Comparison of ENCODE assay signal across 21 cellular contexts in the genomic region with DNA sequence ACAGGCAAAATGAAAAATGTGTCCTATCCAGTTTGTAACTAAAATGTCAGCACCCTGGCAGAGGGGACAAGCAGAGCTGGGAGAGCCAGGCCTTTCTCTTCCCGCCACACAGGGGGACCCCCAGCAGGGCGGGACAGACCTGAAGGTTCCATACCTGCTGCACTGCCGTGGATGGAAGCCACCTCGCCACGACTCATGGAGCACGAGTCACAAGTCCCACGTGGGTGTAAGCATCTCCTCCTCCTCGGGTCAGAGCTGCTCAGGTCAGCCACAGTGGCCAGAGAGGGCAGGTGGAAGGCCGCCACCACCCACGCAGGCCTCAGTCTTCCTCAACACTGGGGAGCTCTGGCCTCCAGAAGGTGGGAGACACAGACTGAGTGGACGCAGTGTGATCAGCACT. TPM values are rescaled to one million over a fixed set of nuclear protein-coding genes. Genes with fewer than 3 reads are reported as not detected.
A peak's percentile ranks its signal among the peaks of the same experiment; 100 is the strongest.
DNase-seq lines count a peak whose midpoint lies in the region; ATAC-seq and TF ChIP-seq lines count a peak whose summit lies in the region.
"Had no signal": no experiment of that assay in that cellular context is flagged by ENCODE, and none has a peak within 500 bp of the region (broad histone marks: within the 10 kb centered on the region; RNA-seq: fewer than 3 reads in every experiment).

No MANE protein-coding gene starts in this region.

- CTCF ChIA-PET in activated CD8-positive, alpha-beta T cell treated with anti-CD3 and anti-CD28 coated beads for 36 hours (lab: Charles Lee), result no interaction called here
- CTCF ChIA-PET in activated CD8-positive, alpha-beta T cell treated with anti-CD3 and anti-CD28 coated beads, Interleukin-2, amount 10 ng/mL, durations not matched to agents 7 days and 5 days (lab: Charles Lee), result no interaction called here

- H3K27me3 ChIP-seq in foreskin keratinocyte (peaks cover 18% of the 10 kb centered on the region), upper lobe of right lung (no peaks in the 10 kb centered on the region), suprapubic skin (peaks cover 45% of the 10 kb centered on the region)

- TF ChIP-seq POLR2A in suprapubic skin (IDR thresholded peaks at IDR 0.05), result no peak

- 69% methylated on average over 4 of the region's 11 CpGs for WGBS in suprapubic skin

- peaks cover 2% of the 10 kb centered on the region for H3K27me3 Mint-ChIP-seq in activated CD8-positive, alpha-beta T cell treated with anti-CD3 and anti-CD28 coated beads for 36 hours
- H3K27me3 Mint-ChIP-seq in activated CD8-positive, alpha-beta T cell treated with anti-CD3 and anti-CD28 coated beads, Interleukin-2, amount 10 ng/mL, durations not matched to agents 7 days and 5 days (ENCODE audit: low read depth), result no peaks in the 10 kb centered on the region

- peak; percentile 19 for DNase-seq in activated CD8-positive, alpha-beta T cell treated with anti-CD3 and anti-CD28 coated beads for 36 hours
- no peak for DNase-seq in activated CD8-positive, alpha-beta T cell treated with anti-CD3 and anti-CD28 coated beads, Interleukin-2, amount 10 ng/mL, durations not matched to agents 7 days and 5 days
- peak; percentile 10 for DNase-seq in HS-5 (ENCODE audit: low read depth)
- no peak for DNase-seq in foreskin keratinocyte
- DNase-seq in upper lobe of right lung, result peak; percentile 46
- no peak for DNase-seq in putamen (ENCODE audit: low spot score)
- no peak for DNase-seq in suprapubic skin (ENCODE audit: low spot score in 2 of 2)
- DNase-seq: Caco-2; CD4-positive, alpha-beta T cell; DMS153; GF-D8; KBM-7; MV-4-11; NCI-H1694 treated with DMSO at 0.1 percent for 48 hours; NCI-H510A treated with DMSO at 0.1 percent for 48 hours; NCI-H82 had no signal

- H3K4me3 ChIP-seq in upper lobe of right lung (no peak overlapping the region), suprapubic skin (no peak overlapping the region)
- H3K4me3 ChIP-seq: GM23338, PC-9 had no signal

- TF ChIP-seq EP300 in suprapubic skin (IDR thresholded peaks at IDR 0.05), result no peak

- H3K4me1 Mint-ChIP-seq in activated CD8-positive, alpha-beta T cell treated with anti-CD3 and anti-CD28 coated beads for 36 hours (ENCODE audit: low read depth), result no peaks in the 10 kb centered on the region
- no peaks in the 10 kb centered on the region for H3K4me1 Mint-ChIP-seq in activated CD8-positive, alpha-beta T cell treated with anti-CD3 and anti-CD28 coated beads, Interleukin-2, amount 10 ng/mL, durations not matched to agents 7 days and 5 days (ENCODE audit: low read depth)

- no peak for TF ChIP-seq CTCF in activated CD8-positive, alpha-beta T cell treated with anti-CD3 and anti-CD28 coated beads for 36 hours (IDR thresholded peaks at IDR 0.05)
- TF ChIP-seq CTCF in foreskin keratinocyte (conservative IDR thresholded peaks at IDR 0.05) (no peak), upper lobe of right lung (IDR thresholded peaks at IDR 0.05) (no peak), suprapubic skin (IDR thresholded peaks at IDR 0.05) (no peak)

- H3K27ac ChIP-seq in foreskin keratinocyte (no peak overlapping the region), upper lobe of right lung (no peak overlapping the region), suprapubic skin (no peak overlapping the region)
- H3K27ac ChIP-seq: PC-9 had no signal

- POLR2A ChIA-PET in activated CD8-positive, alpha-beta T cell treated with anti-CD3 and anti-CD28 coated beads for 36 hours (lab: Charles Lee), result no interaction called here
- POLR2A ChIA-PET in activated CD8-positive, alpha-beta T cell treated with anti-CD3 and anti-CD28 coated beads, Interleukin-2, amount 10 ng/mL, durations not matched to agents 7 days and 5 days (lab: Charles Lee), result no interaction called here

- no peaks in the 10 kb centered on the region for H3K4me1 ChIP-seq in foreskin keratinocyte
- no peaks in the 10 kb centered on the region for H3K4me1 ChIP-seq in upper lobe of right lung
- H3K4me1 ChIP-seq in suprapubic skin, result no peaks in the 10 kb centered on the region
- H3K4me1 ChIP-seq: Caco-2 had no signal

- H3K4me3 Mint-ChIP-seq in activated CD8-positive, alpha-beta T cell treated with anti-CD3 and anti-CD28 coated beads for 36 hours, result no peak overlapping the region
- H3K4me3 Mint-ChIP-seq in activated CD8-positive, alpha-beta T cell treated with anti-CD3 and anti-CD28 coated beads, Interleukin-2, amount 10 ng/mL, durations not matched to agents 7 days and 5 days, result no peak overlapping the region
- H3K4me3 Mint-ChIP-seq: CD4-positive, alpha-beta T cell; GM23338 had no signal

- intact Hi-C loops in activated CD8-positive, alpha-beta T cell treated with anti-CD3 and anti-CD28 coated beads for 36 hours (cut with micrococcal nuclease), result no loop called here
- intact Hi-C loops in upper lobe of right lung (cut with DNase I), result no loop called here

- ATAC-seq in activated CD8-positive, alpha-beta T cell treated with anti-CD3 and anti-CD28 coated beads for 36 hours, result no peak
- ATAC-seq in activated CD8-positive, alpha-beta T cell treated with anti-CD3 and anti-CD28 coated beads, Interleukin-2, amount 10 ng/mL, durations not matched to agents 7 days and 5 days, result no peak
- ATAC-seq in foreskin keratinocyte, result peak; percentile 49
- no peak for ATAC-seq in upper lobe of right lung
- no peak for ATAC-seq in GM21526 (IDR thresholded peaks at IDR 0.05; ENCODE audit: low FRiP score, unreplicated experiment)
- ATAC-seq: GM23338 had no signal

- no peaks in the 10 kb centered on the region for H3K9me3 Mint-ChIP-seq in activated CD8-positive, alpha-beta T cell treated with anti-CD3 and anti-CD28 coated beads for 36 hours
- no peaks in the 10 kb centered on the region for H3K9me3 Mint-ChIP-seq in activated CD8-positive, alpha-beta T cell treated with anti-CD3 and anti-CD28 coated beads, Interleukin-2, amount 10 ng/mL, durations not matched to agents 7 days and 5 days (ENCODE audit: insufficient read depth)
- H3K9me3 Mint-ChIP-seq: CD4-positive, alpha-beta T cell; GM23338 had no signal

- H3K36me3 ChIP-seq in upper lobe of right lung (no peaks in the 10 kb centered on the region), suprapubic skin (no peaks in the 10 kb centered on the region)

- H3K36me3 Mint-ChIP-seq in activated CD8-positive, alpha-beta T cell treated with anti-CD3 and anti-CD28 coated beads for 36 hours (ENCODE audit: low read depth), result no peaks in the 10 kb centered on the region
- no peaks in the 10 kb centered on the region for H3K36me3 Mint-ChIP-seq in activated CD8-positive, alpha-beta T cell treated with anti-CD3 and anti-CD28 coated beads, Interleukin-2, amount 10 ng/mL, durations not matched to agents 7 days and 5 days (ENCODE audit: low read depth)

- H3K9me3 ChIP-seq in upper lobe of right lung (no peaks in the 10 kb centered on the region), suprapubic skin (no peaks in the 10 kb centered on the region)
- H3K9me3 ChIP-seq: Caco-2 had no signal

- no peak overlapping the region for H3K27ac Mint-ChIP-seq in activated CD8-positive, alpha-beta T cell treated with anti-CD3 and anti-CD28 coated beads for 36 hours
- no peak overlapping the region for H3K27ac Mint-ChIP-seq in activated CD8-positive, alpha-beta T cell treated with anti-CD3 and anti-CD28 coated beads, Interleukin-2, amount 10 ng/mL, durations not matched to agents 7 days and 5 days
- H3K27ac Mint-ChIP-seq: CD4-positive, alpha-beta T cell; GM23338 had no signal

RNA-seq across cellular contexts. Expression of a gene that starts 21.0 kb away (rescaled TPM):
- not detected for total RNA-seq in activated CD8-positive, alpha-beta T cell treated with anti-CD3 and anti-CD28 coated beads for 36 hours
- total RNA-seq in activated CD8-positive, alpha-beta T cell treated with anti-CD3 and anti-CD28 coated beads, Interleukin-2, amount 10 ng/mL, durations not matched to agents 7 days and 5 days, result not detected
- not detected in 2 replicates for total RNA-seq in foreskin keratinocyte
- not detected in 2 replicates for polyA plus RNA-seq in foreskin keratinocyte
- not detected for total RNA-seq in upper lobe of right lung
- total RNA-seq in suprapubic skin, result under 1 TPM in 1 of 4 donors, not detected in 3; 0.76 TPM
- total RNA-seq: Caco-2; CD4-positive, alpha-beta T cell; Daoy; PC-9 had no signal
- polyA plus RNA-seq: BJ had no signal

Comparison
In these comparisons a context has a peak if more than half of its experiments do, and no peak if none do; other contexts are left out.
1. DNase-seq: peak in activated CD8-positive, alpha-beta T cell treated with anti-CD3 and anti-CD28 coated beads for 36 hours (single experiment), HS-5 (single experiment) and upper lobe of right lung (single experiment); none in activated CD8-positive, alpha-beta T cell treated with anti-CD3 and anti-CD28 coated beads, Interleukin-2, amount 10 ng/mL, durations not matched to agents 7 days and 5 days (single experiment), foreskin keratinocyte (0 of 2), putamen (single experiment) and suprapubic skin (0 of 2).